Comparison of ENCODE assay signal across 8 cellular contexts in genomic region chr6:20542927-20543602, GRCh38. TPM values are rescaled to one million over a fixed set of nuclear protein-coding genes. Genes with fewer than 3 reads are reported as not detected.
DNase-seq lines count a peak whose midpoint lies in the region; ATAC-seq and TF ChIP-seq lines count a peak whose summit lies in the region.

No MANE protein-coding gene starts in this region.

- peak overlapping the region in 3 of 9 donors; percentile 1 to 65 (median 56) for H3K27ac Mint-ChIP-seq in naive thymus-derived CD4-positive, alpha-beta T cell

- peaks cover 15 to 42% (median 33%) of the 10 kb centered on the region in 5 donors for H3K36me3 Mint-ChIP-seq in naive thymus-derived CD4-positive, alpha-beta T cell

- H3K27ac ChIP-seq in naive thymus-derived CD4-positive, alpha-beta T cell (ENCODE audit: low read depth, low read length) = no peak overlapping the region
- peak overlapping the region in 2 of 4 donors; percentile 27 to 75 for H3K27ac ChIP-seq in gastrocnemius medialis

- no peaks in the 10 kb centered on the region for H3K27me3 Mint-ChIP-seq in naive thymus-derived CD4-positive, alpha-beta T cell

- H3K4me1 Mint-ChIP-seq in naive thymus-derived CD4-positive, alpha-beta T cell = peaks cover 23 to 57% (median 55%) of the 10 kb centered on the region in 7 donors

- CTCF ChIA-PET in GM10248 (lab: Yijun Ruan, JAX) = interaction anchor here (2.0 kb wide), 1 partner anchor 21 kb away, joined by 9 read pairs; no protein-coding TSS in a partner anchor
- CTCF ChIA-PET in naive thymus-derived CD4-positive, alpha-beta T cell (lab: Charles Lee) = no interaction called here

- POLR2A ChIA-PET in GM10248 (lab: Yijun Ruan, JAX) = no interaction called here
- POLR2A ChIA-PET in naive thymus-derived CD4-positive, alpha-beta T cell (lab: Charles Lee) = no interaction called here

- no peak overlapping the region for H3K4me3 ChIP-seq in naive thymus-derived CD4-positive, alpha-beta T cell (ENCODE audit: low read length)
- H3K4me3 ChIP-seq in gastrocnemius medialis = no peak overlapping the region

- peaks cover 0 to 37% (median 3%) of the 10 kb centered on the region in 3 experiments for H3K36me3 ChIP-seq in naive thymus-derived CD4-positive, alpha-beta T cell (ENCODE audit: control insufficient read depth in 2 of 3, insufficient read depth in 3 of 3, low read length in 3 of 3)
- H3K36me3 ChIP-seq in gastrocnemius medialis = peaks cover 0 to 12% of the 10 kb centered on the region in 2 donors

- H3K9me3 ChIP-seq in naive thymus-derived CD4-positive, alpha-beta T cell (ENCODE audit: control insufficient read depth in 2 of 3, low read length in 3 of 3) = no peaks in the 10 kb centered on the region
- H3K9me3 ChIP-seq in gastrocnemius medialis = no peaks in the 10 kb centered on the region

- in situ Hi-C loops in gastrocnemius medialis (cut with MboI; ENCODE audit: low sequenced_read_pairs in 4 of 4) = loop anchor here in 2 of 4 donors (25.0 kb wide), 1 partner anchor 456 kb away; no protein-coding TSS in a partner anchor

- peak; percentile 41 for DNase-seq in GM10248 (ENCODE audit: extremely low spot score)
- DNase-seq in SW480 (ENCODE audit: low spot score) = peak; percentile 2
- DNase-seq in naive thymus-derived CD4-positive, alpha-beta T cell = no peak
- DNase-seq in NCI-H1694 treated with DMSO at 0.1 percent for 48 hours (lab: John Stamatoyannopoulos, UW) = no peak
- no peak for DNase-seq in gastrocnemius medialis
- DNase-seq in SKM-1 treated with dmso at 0.1 percent for 144 hours (lab: John Stamatoyannopoulos, UW; ENCODE audit: unreplicated experiment) = no peak

- peaks cover 0 to 2% (median 0%) of the 10 kb centered on the region in 11 donors for H3K9me3 Mint-ChIP-seq in naive thymus-derived CD4-positive, alpha-beta T cell

- H3K27me3 ChIP-seq in naive thymus-derived CD4-positive, alpha-beta T cell (ENCODE audit: control insufficient read depth in 2 of 2, insufficient read depth in 2 of 2, low read length in 2 of 2) = no peaks in the 10 kb centered on the region
- H3K27me3 ChIP-seq in gastrocnemius medialis = no peaks in the 10 kb centered on the region

- no peak for TF ChIP-seq CTCF in GM10248 (IDR thresholded peaks at IDR 0.05; ENCODE audit: control extremely low read depth, extremely low read depth, low read depth, missing control alignments)
- no peak for TF ChIP-seq CTCF in gastrocnemius medialis (IDR thresholded peaks at IDR 0.05 in 4 of 5, conservative IDR thresholded peaks at IDR 0.05 in 1 of 5)

- H3K4me3 Mint-ChIP-seq in naive thymus-derived CD4-positive, alpha-beta T cell = peak overlapping the region in 1 of 10 donors; percentile 55

- intact Hi-C loops in naive thymus-derived CD4-positive, alpha-beta T cell (cut with micrococcal nuclease) = loop anchor here in 1 of 2 donors (1.0 kb wide), 2 partner anchors 9 to 252 kb away; partner anchors contain the start of gene CDKAL1
- intact Hi-C loops in gastrocnemius medialis (cut with DNase I; ENCODE audit: low total_unique reads) = no loop called here

- no peak for TF ChIP-seq POLR2A in gastrocnemius medialis (IDR thresholded peaks at IDR 0.05)

- ATAC-seq in GM21360 (IDR thresholded peaks at IDR 0.05; ENCODE audit: unreplicated experiment) = peak; percentile 97
- ATAC-seq in HG03460 (IDR thresholded peaks at IDR 0.05; ENCODE audit: unreplicated experiment) = peak; percentile 98
- peak; percentile 27 for ATAC-seq in naive thymus-derived CD4-positive, alpha-beta T cell
- no peak for ATAC-seq in gastrocnemius medialis

- H3K4me1 ChIP-seq in naive thymus-derived CD4-positive, alpha-beta T cell (ENCODE audit: control insufficient read depth in 2 of 2, insufficient read depth in 2 of 2, low read length in 2 of 2) = no peaks in the 10 kb centered on the region
- peaks cover 20 to 25% of the 10 kb centered on the region in 2 donors for H3K4me1 ChIP-seq in gastrocnemius medialis

RNA-seq across cellular contexts. Expression of gene CDKAL1, which starts 8.8 kb away (rescaled TPM):
- total RNA-seq in naive thymus-derived CD4-positive, alpha-beta T cell = 10 to 100 TPM; 23.6 to 30.3 (median 25.0) TPM
- 10 to 100 TPM; 31.6 to 35.8 TPM for polyA plus RNA-seq in naive thymus-derived CD4-positive, alpha-beta T cell
- total RNA-seq in gastrocnemius medialis = 10 to 100 TPM in 3 of 4 donors, 1 to 10 TPM in 1; 9.6 to 17.0 (median 11.4) TPM

Comparison
In these comparisons a context has a peak if more than half of its experiments do, and no peak if none do; other contexts are left out.
1. DNase-seq: peak in GM10248 (single experiment) and SW480 (single experiment); none in naive thymus-derived CD4-positive, alpha-beta T cell (0 of 9), NCI-H1694 treated with DMSO at 0.1 percent for 48 hours (single experiment), gastrocnemius medialis (0 of 2) and SKM-1 treated with dmso at 0.1 percent for 144 hours (single experiment).
2. ATAC-seq: peak in GM21360 (single experiment), HG03460 (single experiment) and naive thymus-derived CD4-positive, alpha-beta T cell (single experiment); none in gastrocnemius medialis (0 of 2).